14 cellular contexts compared by ENCODE assay signal in the genomic region with DNA sequence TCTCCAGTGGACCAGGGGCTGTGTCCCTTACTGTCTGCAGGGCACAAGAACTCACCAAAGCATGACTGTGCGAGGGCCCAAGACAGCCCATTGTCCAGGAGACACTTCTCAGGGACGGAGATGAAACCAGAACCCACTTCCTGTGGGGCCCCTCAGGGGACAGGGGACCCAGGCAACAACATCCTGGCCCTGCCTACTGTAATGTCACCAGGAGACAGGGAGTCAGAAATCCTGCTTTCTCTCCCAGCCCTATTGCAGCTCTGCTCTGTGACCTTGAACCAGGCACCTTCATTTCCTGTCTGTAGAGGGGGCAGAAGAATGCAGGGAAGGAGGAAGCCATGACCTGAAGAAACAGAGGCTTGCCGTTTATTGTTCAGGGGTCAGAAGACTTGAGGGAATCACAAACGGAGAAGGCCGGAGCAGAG.
DNase-seq lines count a peak whose midpoint lies in the region; ATAC-seq, FAIRE-seq and TF ChIP-seq lines count a peak whose summit lies in the region.
"Had no signal": no experiment of that assay in that cellular context is flagged by ENCODE, and none has a peak within 500 bp of the region (broad histone marks: within the 10 kb centered on the region; RNA-seq: fewer than 3 reads in every experiment).

No MANE protein-coding gene starts in this region.

- H3K27me3 Mint-ChIP-seq in WTC11 (ENCODE audit: low read depth), result no peaks in the 10 kb centered on the region
- H3K27me3 Mint-ChIP-seq in stimulated activated memory B cell treated with anti-CD40 and anti-IgM and Interleukin-4, amounts not matched to agents 10 μg/mL and 1 μg/mL and 100 μg/mL, for 72 hours, result no peaks in the 10 kb centered on the region

- H3K79me2 ChIP-seq in HepG2 (ENCODE audit: insufficient read depth, low read length), result peaks cover 8% of the 10 kb centered on the region

- no peaks in the 10 kb centered on the region for H3K27me3 ChIP-seq in HepG2 (ENCODE audit: control insufficient read depth in 1 of 2, insufficient read depth in 2 of 2, low read length in 2 of 2)
- H3K27me3 ChIP-seq in right lobe of liver, result no peaks in the 10 kb centered on the region

- in situ Hi-C loops in HepG2 (cut with HindIII; ENCODE audit: extremely low pct_ligation_motif_present, low pct_unique_long_range_greater_than_20kb), result no loop called here

- no peak overlapping the region for H3K4me3 Mint-ChIP-seq in WTC11
- no peak overlapping the region for H3K4me3 Mint-ChIP-seq in stimulated activated memory B cell treated with anti-CD40 and anti-IgM and Interleukin-4, amounts not matched to agents 10 μg/mL and 1 μg/mL and 100 μg/mL, for 72 hours
- H3K4me3 Mint-ChIP-seq: H9 had no signal

- TF ChIP-seq POLR2A in HepG2 (IDR thresholded peaks at IDR 0.05; ENCODE audit: insufficient read depth in 1 of 2, low read depth in 2 of 2, low read length in 2 of 2) (no peak), right lobe of liver (IDR thresholded peaks at IDR 0.05) (no peak)

- POLR2A ChIA-PET in HepG2 (lab: Yijun Ruan, JAX), result interaction anchor here (1.6 to 1.9 kb wide), 2 partner anchors 21 to 155 kb away, joined by 5 to 8 read pairs; partner anchors contain the start of gene ABTB2
- POLR2A ChIA-PET in WTC11 (lab: Charles Lee), result no interaction called here

- TF ChIP-seq CTCF in HepG2 (CRISPR knock-in tag; IDR thresholded peaks at IDR 0.05), result no peak; the same call in 1 of the 2 replicates
- TF ChIP-seq CTCF in right lobe of liver (IDR thresholded peaks at IDR 0.05), result no peak
- TF ChIP-seq CTCF in WTC11 (IDR thresholded peaks at IDR 0.05), result no peak
- TF ChIP-seq CTCF in GM20000 (IDR thresholded peaks at IDR 0.05; ENCODE audit: extremely low read depth, missing control alignments), result no peak

- CTCF ChIA-PET in HepG2 (lab: Yijun Ruan, JAX; ENCODE audit: low intra/inter-chr PET ratio, low total read pairs) (interaction anchor here (1.5 kb wide), 1 partner anchor 156 kb away, joined by 4 read pairs; no protein-coding TSS in a partner anchor), WTC11 (lab: Charles Lee) (interaction anchor here (1.0 to 1.4 kb wide), 4 partner anchors 9 to 155 kb away, joined by 3 read pairs; partner anchors contain the start of gene ABTB2)

- H4K20me1 ChIP-seq in HepG2 (ENCODE audit: insufficient read depth, low read length), result no peaks in the 10 kb centered on the region

- H3K36me3 ChIP-seq in HepG2 (replicated peaks in 1 of 2; ENCODE audit: control insufficient read depth in 1 of 2, insufficient read depth in 2 of 2, low read length in 2 of 2), result peaks cover 5 to 19% of the 10 kb centered on the region in 2 experiments; a peak in 4 of 5 replicates
- H3K36me3 ChIP-seq in right lobe of liver, result peaks cover 0 to 4% (median 0%) of the 10 kb centered on the region in 4 donors

- TF ChIP-seq EP300 in HepG2 (IDR thresholded peaks at IDR 0.05; ENCODE audit: low read depth in 2 of 2, low read length in 2 of 2) (peak in 1 of 2 experiments; percentile 48; a peak in 1 of 4 replicates), HepG2 (CRISPR knock-in tag; IDR thresholded peaks at IDR 0.05; ENCODE audit: borderline replicate concordance) (no peak)

- ATAC-seq in HepG2, result peak; percentile 20; the same call in 2 of the 3 replicates
- no peak for ATAC-seq in right lobe of liver
- peak; percentile 58 for ATAC-seq in HG03108 (IDR thresholded peaks at IDR 0.05; ENCODE audit: unreplicated experiment)
- no peak for ATAC-seq in WTC11
- ATAC-seq in stimulated activated memory B cell treated with anti-CD40 and anti-IgM and Interleukin-4, amounts not matched to agents 10 μg/mL and 1 μg/mL and 100 μg/mL, for 72 hours, result no peak

- no peaks in the 10 kb centered on the region; the same call in 1 of the 2 replicates for H3K36me3 Mint-ChIP-seq in WTC11
- peaks cover 32% of the 10 kb centered on the region for H3K36me3 Mint-ChIP-seq in stimulated activated memory B cell treated with anti-CD40 and anti-IgM and Interleukin-4, amounts not matched to agents 10 μg/mL and 1 μg/mL and 100 μg/mL, for 72 hours

- WGBS in HepG2 (ENCODE audit: low lambda C conversion rate), result 43% methylated on average over 5 of the region's 5 CpGs
- WGBS in right lobe of liver (ENCODE audit: insufficient coverage, low coverage, low lambda C conversion rate, missing lambda C conversion rate), result 71% methylated on average over 5 of the region's 5 CpGs

- H3K4me2 ChIP-seq in HepG2 (ENCODE audit: low read depth, low read length), result peak overlapping the region; percentile 29

- H3K4me3 ChIP-seq in HepG2 (replicated peaks in 1 of 3; ENCODE audit: insufficient read depth in 1 of 3, low read depth in 2 of 3, low read length in 3 of 3) (no peak overlapping the region), right lobe of liver (no peak overlapping the region)

- BruUV-seq in HepG2 (replicated peaks; lab: Mats Ljungman, UMichigan), result no TSS peak

- H3K9me3 ChIP-seq in HepG2 (ENCODE audit: low read length) (no peaks in the 10 kb centered on the region), right lobe of liver (no peaks in the 10 kb centered on the region)

- no peak overlapping the region for H2AFZ ChIP-seq in HepG2 (ENCODE audit: low read length)

- peaks cover 66% of the 10 kb centered on the region for H3K4me1 Mint-ChIP-seq in WTC11
- peaks cover 33% of the 10 kb centered on the region for H3K4me1 Mint-ChIP-seq in stimulated activated memory B cell treated with anti-CD40 and anti-IgM and Interleukin-4, amounts not matched to agents 10 μg/mL and 1 μg/mL and 100 μg/mL, for 72 hours

- H3K27ac ChIP-seq in HepG2 (ENCODE audit: extremely low read length, insufficient read depth, low read length) (peak overlapping the region; percentile 45), right lobe of liver (no peak overlapping the region)

- intact Hi-C loops in HepG2 (cut with micrococcal nuclease; ENCODE audit: unreplicated experiment), result no loop called here
- intact Hi-C loops in right lobe of liver (cut with DNase I), result no loop called here

- no peak for TF ChIP-seq RAD21 in HepG2 (CRISPR knock-in tag; IDR thresholded peaks at IDR 0.05)

- DNase-seq in HepG2 (ENCODE audit: low spot score), result peak; percentile 44
- no peak for DNase-seq in right lobe of liver
- DNase-seq in WTC11 (ENCODE audit: low spot score), result no peak
- no peak for DNase-seq in nucleus accumbens (lab: John Stamatoyannopoulos, UW)
- DNase-seq in activated CD8-positive, alpha-beta memory T cell treated with anti-CD3 and anti-CD28 coated beads, Interleukin-2, amount 50 U/mL, for 4 hours, result no peak
- DNase-seq in GM20000 (ENCODE audit: low spot score), result no peak
- DNase-seq: activated gamma-delta T cell, H9, NCI-H1105, NCI-H226, OCI-M1 had no signal

- no peaks in the 10 kb centered on the region for H3K9me3 Mint-ChIP-seq in WTC11
- no peaks in the 10 kb centered on the region for H3K9me3 Mint-ChIP-seq in stimulated activated memory B cell treated with anti-CD40 and anti-IgM and Interleukin-4, amounts not matched to agents 10 μg/mL and 1 μg/mL and 100 μg/mL, for 72 hours
- H3K9me3 Mint-ChIP-seq: H9 had no signal

- FAIRE-seq in HepG2 (lab: Jason Lieb, UNC), result peak; percentile 50
- FAIRE-seq: urothelium cell line had no signal

- H3K27ac Mint-ChIP-seq in WTC11, result peak overlapping the region; percentile 61; the same call in 1 of the 2 replicates
- H3K27ac Mint-ChIP-seq in stimulated activated memory B cell treated with anti-CD40 and anti-IgM and Interleukin-4, amounts not matched to agents 10 μg/mL and 1 μg/mL and 100 μg/mL, for 72 hours, result peak overlapping the region; percentile 63

- H3K4me1 ChIP-seq in HepG2 (ENCODE audit: insufficient read depth, low read length) (peaks cover 63% of the 10 kb centered on the region), right lobe of liver (peaks cover 0 to 8% (median 0%) of the 10 kb centered on the region in 4 donors)

- H3K9ac ChIP-seq in HepG2 (ENCODE audit: insufficient read depth, low read depth, low read length), result no peak overlapping the region; the same call in 1 of the 2 replicates

TF ChIP-seq in HepG2, 621 proteins besides CTCF, POLR2A, EP300 and RAD21 (continues in another document):
- TF ChIP-seq ZNF710 (CRISPR knock-in tag; IDR thresholded peaks at IDR 0.05; ENCODE audit: borderline replicate concordance), result no peak

TF ChIP-seq in WTC11, 78 proteins besides CTCF, POLR2A, EP300 and RAD21:
- no peak for TF ChIP-seq CREB1 (CRISPR knock-in tag; IDR thresholded peaks at IDR 0.05)
- TF ChIP-seq, protein P1, sequence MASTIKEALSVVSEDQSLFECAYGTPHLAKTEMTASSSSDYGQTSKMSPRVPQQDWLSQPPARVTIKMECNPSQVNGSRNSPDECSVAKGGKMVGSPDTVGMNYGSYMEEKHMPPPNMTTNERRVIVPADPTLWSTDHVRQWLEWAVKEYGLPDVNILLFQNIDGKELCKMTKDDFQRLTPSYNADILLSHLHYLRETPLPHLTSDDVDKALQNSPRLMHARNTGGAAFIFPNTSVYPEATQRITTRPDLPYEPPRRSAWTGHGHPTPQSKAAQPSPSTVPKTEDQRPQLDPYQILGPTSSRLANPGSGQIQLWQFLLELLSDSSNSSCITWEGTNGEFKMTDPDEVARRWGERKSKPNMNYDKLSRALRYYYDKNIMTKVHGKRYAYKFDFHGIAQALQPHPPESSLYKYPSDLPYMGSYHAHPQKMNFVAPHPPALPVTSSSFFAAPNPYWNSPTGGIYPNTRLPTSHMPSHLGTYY (CRISPR knock-in tag; IDR thresholded peaks at IDR 0.05), result no peak
- no peak for TF ChIP-seq GRHL2 (CRISPR knock-in tag; IDR thresholded peaks at IDR 0.05; ENCODE audit: insufficient replicate concordance, severe bottlenecking)
- no peak for TF ChIP-seq NR1H2 (CRISPR knock-in tag; IDR thresholded peaks at IDR 0.05)
- no peak for TF ChIP-seq SOX15 (CRISPR knock-in tag; IDR thresholded peaks at IDR 0.05)

Comparison
In these comparisons a context has a peak if more than half of its experiments do, and no peak if none do; other contexts are left out.
1. ATAC-seq: peak in HepG2 (single experiment) and HG03108 (single experiment); none in right lobe of liver (0 of 4), WTC11 (single experiment) and stimulated activated memory B cell treated with anti-CD40 and anti-IgM and Interleukin-4, amounts not matched to agents 10 μg/mL and 1 μg/mL and 100 μg/mL, for 72 hours (single experiment).
2. Of the 50 proteins assayed by ChIP-seq in both HepG2 and WTC11: peak only in HepG2: GABPB1; only in WTC11: none; in both: none; in neither: 48; mixed calls (peak in some experiments, not most) for 1.